8 cellular contexts compared by ENCODE assay signal in genomic region chr7:5703572-5704533, GRCh38.
A peak's percentile ranks its signal among the peaks of the same experiment; 100 is the strongest.
DNase-seq lines count a peak whose midpoint lies in the region; ATAC-seq and TF ChIP-seq lines count a peak whose summit lies in the region.

No MANE protein-coding gene starts in this region.

- DNase-seq in SJSA1 (ENCODE audit: low read depth in 1 of 2, low spot score in 2 of 2) (no peak), globus pallidus (ENCODE audit: low spot score) (peak; percentile 71), sigmoid colon (peak; percentile 61), NCI-H1436 (lab: John Stamatoyannopoulos, UW) (no peak)

- H3K9me3 ChIP-seq in SJSA1 (replicated peaks) = no peaks in the 10 kb centered on the region
- no peaks in the 10 kb centered on the region for H3K9me3 ChIP-seq in sigmoid colon

- TF ChIP-seq EP300 in sigmoid colon (IDR thresholded peaks at IDR 0.05) = no peak

- H3K4me1 ChIP-seq in SJSA1 (replicated peaks) (peaks cover 32% of the 10 kb centered on the region), sigmoid colon (peaks cover 0 to 63% (median 53%) of the 10 kb centered on the region in 4 donors)

- no peak overlapping the region for H3K4me3 ChIP-seq in SJSA1
- no peak overlapping the region for H3K4me3 ChIP-seq in sigmoid colon

- H3K27me3 ChIP-seq in SJSA1 (replicated peaks) = no peaks in the 10 kb centered on the region
- H3K27me3 ChIP-seq in sigmoid colon = no peaks in the 10 kb centered on the region

- intact Hi-C loops in sigmoid colon (cut with DNase I) = loop anchor here (1.0 to 2.0 kb wide), 3 partner anchors 26 to 209 kb away; no protein-coding TSS in a partner anchor

- TF ChIP-seq CTCF in GM12873 (IDR thresholded peaks at IDR 0.05; ENCODE audit: insufficient read depth, low read depth, low read length, missing control alignments) (peak; percentile 6), sigmoid colon (IDR thresholded peaks at IDR 0.05) (no peak)

- 66 to 69% methylated on average over 15 of the region's 15 CpGs for WGBS in sigmoid colon, 2 donors

- TF ChIP-seq POLR2A in sigmoid colon (IDR thresholded peaks at IDR 0.05) = no peak

- ATAC-seq in GM18520 (IDR thresholded peaks at IDR 0.05; ENCODE audit: unreplicated experiment) (no peak), GM19397 (IDR thresholded peaks at IDR 0.05; ENCODE audit: unreplicated experiment) (no peak), HG02642 (IDR thresholded peaks at IDR 0.05; ENCODE audit: poor library complexity, unreplicated experiment) (no peak)

- 0 out of 2 replicates have a peak overlapping the region, but pooled peaks have one; percentile 4 for H3K27ac ChIP-seq in SJSA1
- H3K27ac ChIP-seq in sigmoid colon = peak overlapping the region; percentile 93 to 99 (median 94)

- H3K36me3 ChIP-seq in SJSA1 = peaks cover 64% of the 10 kb centered on the region
- peaks cover 0 to 36% (median 7%) of the 10 kb centered on the region in 4 donors for H3K36me3 ChIP-seq in sigmoid colon

Comparison
In these comparisons a context has a peak if more than half of its experiments do, and no peak if none do; other contexts are left out.
1. DNase-seq: peak in globus pallidus (single experiment) and sigmoid colon (single experiment); none in SJSA1 (0 of 2) and NCI-H1436 (single experiment).